12 cellular contexts compared by ENCODE assay signal in genomic region chr7:108094375-108094774, GRCh38. TPM values are rescaled to one million over a fixed set of nuclear protein-coding genes. Genes with fewer than 3 reads are reported as not detected.
A peak's percentile ranks its signal among the peaks of the same experiment; 100 is the strongest.
DNase-seq lines count a peak whose midpoint lies in the region; ATAC-seq and TF ChIP-seq lines count a peak whose summit lies in the region.
"Had no signal": no experiment of that assay in that cellular context is flagged by ENCODE, and none has a peak within 500 bp of the region (broad histone marks: within the 10 kb centered on the region; RNA-seq: fewer than 3 reads in every experiment).

No MANE protein-coding gene starts in this region.

- CTCF ChIA-PET in PC-3 (lab: Charles Lee) = no interaction called here
- CTCF ChIA-PET in CD4-positive, alpha-beta T cell (lab: Charles Lee) = interaction anchor here (0.6 kb wide), 1 partner anchor 282 kb away, joined by 3 read pairs; no protein-coding TSS in a partner anchor

- no peaks in the 10 kb centered on the region for H3K36me3 Mint-ChIP-seq in CD4-positive, alpha-beta T cell (ENCODE audit: low read depth)
- H3K36me3 Mint-ChIP-seq: naive thymus-derived CD8-positive, alpha-beta T cell had no signal

- H3K27ac ChIP-seq in 22Rv1 (peak overlapping the region; percentile 91), PC-3 (ENCODE audit: low read length) (no peak overlapping the region), fibroblast of lung (ENCODE audit: insufficient read depth, low read length) (peak overlapping the region; percentile 83), neural cell (ENCODE audit: low read length) (peak overlapping the region; percentile 73)
- H3K27ac ChIP-seq in CD4-positive, alpha-beta T cell (ENCODE audit: low read depth, low read length) = no peak overlapping the region

- H3K9ac ChIP-seq in PC-3 (ENCODE audit: low read length) (no peak overlapping the region), fibroblast of lung (ENCODE audit: insufficient read depth, low read length) (peak overlapping the region; percentile 25), neural cell (ENCODE audit: low read length) (no peak overlapping the region)

- DNase-seq in PC-3 (no peak), fibroblast of lung (ENCODE audit: low read depth in 2 of 2) (peak; percentile 86 to 98), Ammon's horn (ENCODE audit: low spot score) (no peak)
- no peak for DNase-seq in CD4-positive, alpha-beta T cell
- DNase-seq: activated CD8-positive, alpha-beta memory T cell treated with anti-CD3 and anti-CD28 coated beads, Interleukin-2, amount 50 U/mL, for 4 hours; naive thymus-derived CD8-positive, alpha-beta T cell; NCI-H1105 had no signal

- H3K4me1 ChIP-seq in PC-3 (ENCODE audit: insufficient read depth, low read length) (peaks cover 25% of the 10 kb centered on the region), fibroblast of lung (ENCODE audit: control insufficient read depth, extremely low read depth, insufficient read depth, low read length) (peaks cover 32% of the 10 kb centered on the region)

- H3K9me3 ChIP-seq in PC-3 (ENCODE audit: low read length) (no peaks in the 10 kb centered on the region), fibroblast of lung (ENCODE audit: control insufficient read depth, insufficient read depth, low read depth, low read length) (no peaks in the 10 kb centered on the region), neural cell (ENCODE audit: low read length) (no peaks in the 10 kb centered on the region)
- no peaks in the 10 kb centered on the region for H3K9me3 ChIP-seq in CD4-positive, alpha-beta T cell (ENCODE audit: control insufficient read depth, low read length)

- ATAC-seq in PC-3 (no peak), GM19035 (IDR thresholded peaks at IDR 0.05; ENCODE audit: unreplicated experiment) (no peak), GM18873 (IDR thresholded peaks at IDR 0.05; ENCODE audit: low FRiP score, unreplicated experiment) (no peak)
- no peak for ATAC-seq in CD4-positive, alpha-beta T cell (ENCODE audit: poor library complexity)
- ATAC-seq: naive thymus-derived CD8-positive, alpha-beta T cell had no signal

- H2AFZ ChIP-seq in PC-3 (ENCODE audit: low read length) = no peak overlapping the region
- H2AFZ ChIP-seq in fibroblast of lung (ENCODE audit: low read length) = no peak overlapping the region
- H2AFZ ChIP-seq in neural cell (ENCODE audit: low read depth, low read length) = no peak overlapping the region

- H3K9me3 Mint-ChIP-seq in CD4-positive, alpha-beta T cell = no peaks in the 10 kb centered on the region
- H3K9me3 Mint-ChIP-seq: central memory CD8-positive, alpha-beta T cell; naive thymus-derived CD8-positive, alpha-beta T cell had no signal

- H4K20me1 ChIP-seq in PC-3 (ENCODE audit: low read length) = no peaks in the 10 kb centered on the region
- H4K20me1 ChIP-seq in fibroblast of lung (ENCODE audit: control insufficient read depth, extremely low read depth, insufficient read depth, low read length) = no peaks in the 10 kb centered on the region
- no peaks in the 10 kb centered on the region for H4K20me1 ChIP-seq in neural cell (ENCODE audit: insufficient read depth)

- H3K27me3 Mint-ChIP-seq in CD4-positive, alpha-beta T cell = peaks cover 31% of the 10 kb centered on the region

- H3K79me2 ChIP-seq in PC-3 (ENCODE audit: low read length) (no peaks in the 10 kb centered on the region), fibroblast of lung (ENCODE audit: control insufficient read depth, insufficient read depth, low read length) (no peaks in the 10 kb centered on the region), neural cell (replicated peaks; ENCODE audit: insufficient read depth, low read length) (no peaks in the 10 kb centered on the region)

- intact Hi-C loops in PC-3 (cut with micrococcal nuclease) = loop anchor here (10.0 kb wide), 1 partner anchor 200 kb away; the partner anchor contains the start of gene DLD
- intact Hi-C loops in CD4-positive, alpha-beta T cell (cut with DNase I, micrococcal nuclease) = no loop called here

- H3F3A ChIP-seq in PC-3 (ENCODE audit: low read length, unreplicated experiment) (no peaks in the 10 kb centered on the region), neural cell (ENCODE audit: insufficient read depth, low read length, poor library complexity, severe bottlenecking) (peaks cover 4% of the 10 kb centered on the region)

- H3K4me1 Mint-ChIP-seq in CD4-positive, alpha-beta T cell (ENCODE audit: low read depth) = no peaks in the 10 kb centered on the region
- H3K4me1 Mint-ChIP-seq: central memory CD8-positive, alpha-beta T cell had no signal

- no peak for TF ChIP-seq CTCF in 22Rv1 (IDR thresholded peaks at IDR 0.05)
- no peak for TF ChIP-seq CTCF in PC-3 (conservative IDR thresholded peaks at IDR 0.05; ENCODE audit: low read depth, low read length)
- no peak for TF ChIP-seq CTCF in fibroblast of lung (conservative IDR thresholded peaks at IDR 0.05 in 1 of 2, IDR thresholded peaks at IDR 0.05 in 1 of 2; ENCODE audit: low read depth in 1 of 2, low read length in 2 of 2)
- TF ChIP-seq CTCF in neural cell (IDR thresholded peaks at IDR 0.05; ENCODE audit: poor library complexity, severe bottlenecking) = no peak
- TF ChIP-seq CTCF in CD4-positive, alpha-beta T cell (IDR thresholded peaks at IDR 0.05) = no peak

- H3K27me3 ChIP-seq in PC-3 (ENCODE audit: low read length) = no peaks in the 10 kb centered on the region
- H3K27me3 ChIP-seq in fibroblast of lung (ENCODE audit: control insufficient read depth, insufficient read depth, low read length) = no peaks in the 10 kb centered on the region
- no peaks in the 10 kb centered on the region for H3K27me3 ChIP-seq in neural cell (ENCODE audit: insufficient read depth, low read depth, low read length)
- no peaks in the 10 kb centered on the region for H3K27me3 ChIP-seq in CD4-positive, alpha-beta T cell (ENCODE audit: control insufficient read depth, insufficient read depth, low read length)

- no peak overlapping the region for H3K4me3 Mint-ChIP-seq in CD4-positive, alpha-beta T cell
- H3K4me3 Mint-ChIP-seq: central memory CD8-positive, alpha-beta T cell; naive thymus-derived CD8-positive, alpha-beta T cell had no signal

- no TSS peak for BruUV-seq in PC-3 (replicated peaks; lab: Mats Ljungman, UMichigan)

- H3K36me3 ChIP-seq in PC-3 (ENCODE audit: low read depth, low read length) = no peaks in the 10 kb centered on the region
- H3K36me3 ChIP-seq in fibroblast of lung (ENCODE audit: control insufficient read depth, insufficient read depth, low read length) = no peaks in the 10 kb centered on the region
- H3K36me3 ChIP-seq in neural cell (ENCODE audit: insufficient read depth, low read length) = no peaks in the 10 kb centered on the region

- H3K9me2 ChIP-seq in PC-3 (replicated peaks; ENCODE audit: low read length) = no peaks in the 10 kb centered on the region
- no peaks in the 10 kb centered on the region for H3K9me2 ChIP-seq in neural cell (ENCODE audit: insufficient read depth, low read length)

- TF ChIP-seq EP300 in neural cell (conservative IDR thresholded peaks at IDR 0.05; ENCODE audit: poor library complexity, severe bottlenecking) = no peak

- no peak overlapping the region for H3K27ac Mint-ChIP-seq in CD4-positive, alpha-beta T cell
- H3K27ac Mint-ChIP-seq: naive thymus-derived CD8-positive, alpha-beta T cell had no signal

- no peak overlapping the region for H3K4me3 ChIP-seq in PC-3 (ENCODE audit: low read length)
- H3K4me3 ChIP-seq in fibroblast of lung (replicated peaks in 1 of 4; ENCODE audit: control extremely low read depth in 1 of 4, insufficient read depth in 1 of 4, low read depth in 3 of 4, low read length in 4 of 4) = peak overlapping the region in 1 of 4 experiments; percentile 3
- no peak overlapping the region for H3K4me3 ChIP-seq in neural cell (ENCODE audit: low read length)

- H3K4me2 ChIP-seq in PC-3 (ENCODE audit: low read length) (peak overlapping the region; percentile 67; the same call in 1 of the 2 replicates), fibroblast of lung (ENCODE audit: extremely low read depth, insufficient read depth, low read length) (peak overlapping the region; percentile 73), neural cell (ENCODE audit: low read length) (no peak overlapping the region)

- TF ChIP-seq RAD21 in neural cell (conservative IDR thresholded peaks at IDR 0.05) = no peak

- POLR2A ChIA-PET in PC-3 (lab: Charles Lee; ENCODE audit: unreplicated experiment) = interaction anchor here (0.6 kb wide), 1 partner anchor 351 kb away, joined by 4 read pairs; no protein-coding TSS in a partner anchor
- POLR2A ChIA-PET in CD4-positive, alpha-beta T cell (lab: Charles Lee) = interaction anchor here (0.7 kb wide), 1 partner anchor 665 kb away, joined by 3 read pairs; no protein-coding TSS in a partner anchor

TF ChIP-seq in neural cell, 6 proteins besides CTCF, POLR2A, EP300 and RAD21 (continues in another document):
- no peak for TF ChIP-seq TAF1 (IDR thresholded peaks at IDR 0.05; ENCODE audit: low read depth)
- TF ChIP-seq MXI1 (conservative IDR thresholded peaks at IDR 0.05; ENCODE audit: poor library complexity, severe bottlenecking) = no peak
- no peak for TF ChIP-seq EZH2 (IDR thresholded peaks at IDR 0.05; ENCODE audit: borderline replicate concordance, insufficient read depth, low read length, poor library complexity, severe bottlenecking)
- TF ChIP-seq SMC3 (conservative IDR thresholded peaks at IDR 0.05; ENCODE audit: poor library complexity) = no peak
- no peak for TF ChIP-seq POLR2AphosphoS5 (IDR thresholded peaks at IDR 0.05)

RNA-seq across cellular contexts. Expression of gene LAMB4, which starts 35.8 kb away (rescaled TPM):
- total RNA-seq in PC-3 (2014; rRNA removed) (0.04 TPM in 1 of 2 replicates, not detected in the other), fibroblast of lung (under 0.01 and 0.17 TPM in 2 replicates)
- polyA plus RNA-seq in fibroblast of lung (0.33 and 0.57 TPM in 2 replicates), neural cell (0.16 TPM in 1 of 2 replicates, not detected in the other)
- 0.31 and 0.36 TPM in 2 replicates for polyA plus RNA-seq in fibroblast of lung (2012)
- polyA minus RNA-seq in fibroblast of lung (ENCODE audit: low replicate concordance) (not detected in 2 replicates), neural cell (0.46 and 0.73 TPM in 2 replicates)
- under 1 TPM; 0.08 to 0.11 TPM for total RNA-seq in CD4-positive, alpha-beta T cell
- polyA plus RNA-seq: naive thymus-derived CD8-positive, alpha-beta T cell had no signal

Comparison
In these comparisons a context has a peak if more than half of its experiments do, and no peak if none do; other contexts are left out.
1. H3K27ac ChIP-seq: peak in 22Rv1 (single experiment), fibroblast of lung (single experiment) and neural cell (single experiment); none in PC-3 (single experiment) and CD4-positive, alpha-beta T cell (single experiment).
2. DNase-seq: peak in fibroblast of lung (2 of 2); none in PC-3 (single experiment), CD4-positive, alpha-beta T cell (0 of 10) and Ammon's horn (single experiment).